Comparison of ENCODE assay signal across 1 cellular context in genomic region chr2:96596596-96596995, GRCh38.
TF ChIP-seq lines count a peak whose summit lies in the region.

No MANE protein-coding gene starts in this region.

TF ChIP-seq in HepG2, 621 proteins besides CTCF, POLR2A, EP300 and RAD21:
- no peak for TF ChIP-seq REXO4 (CRISPR knock-in tag; IDR thresholded peaks at IDR 0.05; ENCODE audit: borderline replicate concordance)
- TF ChIP-seq SAP130 (CRISPR knock-in tag; IDR thresholded peaks at IDR 0.05; ENCODE audit: low read depth) = peak; percentile 13; the same call in 1 of the 2 replicates
- TF ChIP-seq HNF4A (CRISPR knock-in tag; IDR thresholded peaks at IDR 0.05) = peak; percentile 37
- no peak for TF ChIP-seq FOXP1 (IDR thresholded peaks at IDR 0.05)
- peak; percentile 43; the same call in 1 of the 2 replicates for TF ChIP-seq FOXP1 (CRISPR knock-in tag; IDR thresholded peaks at IDR 0.05)
- TF ChIP-seq TFAP4 (IDR thresholded peaks at IDR 0.05; ENCODE audit: borderline replicate concordance, low read depth) = peak; percentile 76; the same call in 1 of the 2 replicates
